20 cellular contexts compared by ENCODE assay signal in the genomic region with DNA sequence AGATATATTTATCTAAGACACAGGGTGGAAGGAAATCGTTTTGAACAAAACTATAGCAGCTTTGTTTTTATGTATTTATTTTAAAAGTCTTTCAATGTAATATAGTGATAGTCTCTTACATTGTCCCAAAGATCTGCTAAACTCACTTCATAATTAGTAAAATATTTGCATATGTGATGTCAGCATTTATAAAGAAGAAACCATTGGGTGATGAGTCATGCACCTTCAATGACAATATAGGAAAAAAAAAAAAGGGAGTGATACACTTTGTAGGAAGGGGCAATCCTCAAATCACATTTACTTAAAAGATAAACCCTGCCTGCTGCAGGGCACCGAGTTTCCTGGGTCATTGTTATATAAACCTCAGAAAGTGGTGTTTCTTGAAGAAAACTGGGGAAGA.
DNase-seq lines count a peak whose midpoint lies in the region; ATAC-seq and TF ChIP-seq lines count a peak whose summit lies in the region.
"Had no signal": no experiment of that assay in that cellular context is flagged by ENCODE, and none has a peak within 500 bp of the region (broad histone marks: within the 10 kb centered on the region; RNA-seq: fewer than 3 reads in every experiment).

No MANE protein-coding gene starts in this region.

- H2AK5ac ChIP-seq in IMR-90 (ENCODE audit: low read depth, low read length), result no peak overlapping the region

- POLR2A ChIA-PET in IMR-90 (lab: Charles Lee; ENCODE audit: unreplicated experiment), result no interaction called here

- no peak for TF ChIP-seq CTCF in IMR-90 (conservative IDR thresholded peaks at IDR 0.05; ENCODE audit: low read depth, low read length)
- no peak for TF ChIP-seq CTCF in neural cell (IDR thresholded peaks at IDR 0.05; ENCODE audit: poor library complexity, severe bottlenecking)

- H3K23ac ChIP-seq in IMR-90 (ENCODE audit: low read depth, low read length), result no peak overlapping the region

- dilution Hi-C loops in IMR-90 (cut with HindIII; ENCODE audit: low sequenced_read_pairs, unreplicated experiment), result no loop called here

- no peak overlapping the region for H2AFZ ChIP-seq in IMR-90 (replicated peaks; ENCODE audit: low read length, poor library complexity)
- H2AFZ ChIP-seq in neural cell (ENCODE audit: low read depth, low read length), result no peak overlapping the region
- H2AFZ ChIP-seq: GM23248 had no signal

- TF ChIP-seq EP300 in neural cell (conservative IDR thresholded peaks at IDR 0.05; ENCODE audit: poor library complexity, severe bottlenecking), result no peak

- H3K9me1 ChIP-seq in IMR-90 (ENCODE audit: insufficient read depth, low read length), result no peaks in the 10 kb centered on the region

- H3K4me1 ChIP-seq in IMR-90 (ENCODE audit: control insufficient read depth, insufficient read depth, low read length), result no peaks in the 10 kb centered on the region
- H3K4me1 ChIP-seq: BLaER1 had no signal

- H2BK15ac ChIP-seq in IMR-90 (ENCODE audit: low read depth, low read length), result no peak overlapping the region

- H4K20me1 ChIP-seq in IMR-90 (ENCODE audit: insufficient read depth, low read length) (no peaks in the 10 kb centered on the region), neural cell (ENCODE audit: insufficient read depth) (no peaks in the 10 kb centered on the region)
- H4K20me1 ChIP-seq: BLaER1 had no signal

- H3F3A ChIP-seq in neural cell (ENCODE audit: insufficient read depth, low read length, poor library complexity, severe bottlenecking), result peaks cover 8% of the 10 kb centered on the region

- no peak overlapping the region for H3K18ac ChIP-seq in IMR-90 (ENCODE audit: low read depth, low read length)

- no peaks in the 10 kb centered on the region for H3K79me1 ChIP-seq in IMR-90 (ENCODE audit: low read depth in 1 of 2, low read length in 2 of 2)

- TF ChIP-seq POLR2A in IMR-90 (IDR thresholded peaks at IDR 0.05; ENCODE audit: low read depth, low read length), result no peak

- no peaks in the 10 kb centered on the region for H3K79me2 ChIP-seq in neural cell (replicated peaks; ENCODE audit: insufficient read depth, low read length)

- no peaks in the 10 kb centered on the region for H3K27me3 ChIP-seq in IMR-90 (ENCODE audit: control insufficient read depth, insufficient read depth, low read length)
- no peaks in the 10 kb centered on the region for H3K27me3 ChIP-seq in neural cell (ENCODE audit: insufficient read depth, low read depth, low read length)
- H3K27me3 ChIP-seq in H7 (ENCODE audit: control insufficient read depth, insufficient read depth, low read length), result no peaks in the 10 kb centered on the region
- H3K27me3 ChIP-seq: BLaER1 had no signal

- H3K9me3 ChIP-seq in IMR-90 (ENCODE audit: control insufficient read depth, insufficient read depth, low read length) (no peaks in the 10 kb centered on the region), neural cell (ENCODE audit: low read length) (no peaks in the 10 kb centered on the region)
- H3K9me3 ChIP-seq: BLaER1, SK-N-SH had no signal

- CTCF ChIA-PET in IMR-90 (lab: Yijun Ruan, JAX), result no interaction called here

- no CpG with 5 or more reads among the region's 2 CpGs for WGBS in IMR-90 (ENCODE audit: extremely low coverage in 2 of 2, insufficient read length in 1 of 2), 2 experiments

- no peak overlapping the region for H2BK5ac ChIP-seq in IMR-90 (ENCODE audit: low read depth, low read length, poor library complexity, severe bottlenecking)

- ATAC-seq in IMR-90 (ENCODE audit: low read depth), result no peak
- ATAC-seq: HCT116, T-helper 17 cell had no signal

- in situ Hi-C loops in IMR-90 (cut with MboI; ENCODE audit: low sequenced_read_pairs), result no loop called here

- no peak overlapping the region for H4K8ac ChIP-seq in IMR-90 (ENCODE audit: low read depth in 2 of 2, low read length in 2 of 2)

- H3K9ac ChIP-seq in IMR-90 (ENCODE audit: low read depth, low read length) (no peak overlapping the region), neural cell (ENCODE audit: low read length) (no peak overlapping the region)
- H3K9ac ChIP-seq: BLaER1, GM23248, SK-N-SH had no signal

- intact Hi-C loops in IMR-90 (cut with micrococcal nuclease), result no loop called here

- H3K4me2 ChIP-seq in IMR-90 (ENCODE audit: low read depth, low read length), result no peak overlapping the region
- H3K4me2 ChIP-seq in neural cell (ENCODE audit: low read length), result no peak overlapping the region
- H3K4me2 ChIP-seq: BLaER1, SK-N-SH had no signal

- no peak overlapping the region for H2BK120ac ChIP-seq in IMR-90 (ENCODE audit: low read depth, low read length)

- H3K4me3 ChIP-seq in IMR-90 (ENCODE audit: insufficient read depth, low read depth, low read length), result no peak overlapping the region
- H3K4me3 ChIP-seq in neural cell (ENCODE audit: low read length), result no peak overlapping the region
- no peak overlapping the region for H3K4me3 ChIP-seq in H7 (ENCODE audit: insufficient read depth, low read depth, low read length)
- H3K4me3 ChIP-seq: BLaER1, GM23248 had no signal

- H3K56ac ChIP-seq in IMR-90 (ENCODE audit: extremely low read depth, insufficient read depth, low read length), result no peak overlapping the region

- H3K4ac ChIP-seq in IMR-90 (ENCODE audit: low read depth, low read length), result no peak overlapping the region

- no peak overlapping the region for H4K5ac ChIP-seq in IMR-90 (ENCODE audit: low read depth, low read length)

- no peak overlapping the region for H2AK9ac ChIP-seq in IMR-90 (replicated peaks; ENCODE audit: low read depth, low read length, poor library complexity)

- peak; percentile 17 for DNase-seq in DMS 273 (lab: John Stamatoyannopoulos, UW; ENCODE audit: unreplicated experiment)
- DNase-seq in DMS 273 treated with DMSO at 0.1 percent for 48 hours (lab: John Stamatoyannopoulos, UW), result no peak
- peak; percentile 11 for DNase-seq in IMR-90
- peak; percentile 5 for DNase-seq in RKO (ENCODE audit: low spot score)
- DNase-seq in activated CD8-positive, alpha-beta memory T cell treated with anti-CD3 and anti-CD28 coated beads, Interleukin-2, amount 50 U/mL, for 4 hours, result no peak
- DNase-seq in NCI-H2196 (lab: John Stamatoyannopoulos, UW; ENCODE audit: unreplicated experiment), result no peak
- DNase-seq in H7, result no peak
- DNase-seq: CD4-positive, CD25-positive, alpha-beta regulatory T cell; DMS79; GM23248; KG1; MM.1S; NCI-H2029; NCI-H526 treated with DMSO at 0.1 percent for 48 hours; SK-N-SH; T-helper 17 cell had no signal

- no peak overlapping the region for H4K91ac ChIP-seq in IMR-90 (ENCODE audit: insufficient read depth, low read depth, low read length)

- no TSS peak for BruUV-seq in IMR-90 (replicated peaks; lab: Mats Ljungman, UMichigan)

- TF ChIP-seq RAD21 in IMR-90 (IDR thresholded peaks at IDR 0.05; ENCODE audit: low read length) (no peak), neural cell (conservative IDR thresholded peaks at IDR 0.05) (no peak)

- H3K36me3 ChIP-seq in IMR-90 (ENCODE audit: control insufficient read depth, insufficient read depth, low read length), result no peaks in the 10 kb centered on the region
- H3K36me3 ChIP-seq in neural cell (ENCODE audit: insufficient read depth, low read length), result no peaks in the 10 kb centered on the region
- no peaks in the 10 kb centered on the region for H3K36me3 ChIP-seq in H7 (replicated peaks; ENCODE audit: control insufficient read depth, insufficient read depth, low read length)
- H3K36me3 ChIP-seq: BLaER1 had no signal

- no peak overlapping the region for H2BK20ac ChIP-seq in IMR-90 (ENCODE audit: low read depth, low read length)

- H3K27ac ChIP-seq in IMR-90 (ENCODE audit: insufficient read depth, low read length) (no peak overlapping the region), neural cell (ENCODE audit: low read length) (peak overlapping the region; percentile 93)
- H3K27ac ChIP-seq: 22Rv1, BLaER1, GM23248 had no signal

- no peak overlapping the region for H3K14ac ChIP-seq in IMR-90 (replicated peaks; ENCODE audit: low read depth, low read length)

- H3K9me2 ChIP-seq in neural cell (ENCODE audit: insufficient read depth, low read length), result no peaks in the 10 kb centered on the region
- H3K9me2 ChIP-seq: SK-N-SH had no signal

TF ChIP-seq in IMR-90, 13 proteins besides CTCF, POLR2A, EP300 and RAD21 (continues in another document):
- TF ChIP-seq SMC3 (IDR thresholded peaks at IDR 0.05; ENCODE audit: low read depth, low read length), result no peak
- no peak for TF ChIP-seq BHLHE40 (IDR thresholded peaks at IDR 0.05; ENCODE audit: low read depth, low read length)
- TF ChIP-seq MAZ (IDR thresholded peaks at IDR 0.05; ENCODE audit: borderline replicate concordance, low read depth, low read length), result no peak
- no peak for TF ChIP-seq CHD1 (IDR thresholded peaks at IDR 0.05; ENCODE audit: low read depth, low read length)
- TF ChIP-seq MAFK (IDR thresholded peaks at IDR 0.05; ENCODE audit: low read depth, low read length), result peak; percentile 47
- no peak for TF ChIP-seq RFX5 (IDR thresholded peaks at IDR 0.05; ENCODE audit: low read depth, low read length)
- no peak for TF ChIP-seq NFE2L2 (IDR thresholded peaks at IDR 0.05; ENCODE audit: low read depth, low read length)

TF ChIP-seq in neural cell, 6 proteins besides CTCF, POLR2A, EP300 and RAD21 (continues in another document):
- TF ChIP-seq SMC3 (conservative IDR thresholded peaks at IDR 0.05; ENCODE audit: poor library complexity), result no peak
- no peak for TF ChIP-seq TAF1 (IDR thresholded peaks at IDR 0.05; ENCODE audit: low read depth)
- no peak for TF ChIP-seq EZH2 (IDR thresholded peaks at IDR 0.05; ENCODE audit: borderline replicate concordance, insufficient read depth, low read length, poor library complexity, severe bottlenecking)
- no peak for TF ChIP-seq POLR2AphosphoS5 (IDR thresholded peaks at IDR 0.05)
- TF ChIP-seq MXI1 (conservative IDR thresholded peaks at IDR 0.05; ENCODE audit: poor library complexity, severe bottlenecking), result no peak

Comparison
In these comparisons a context has a peak if more than half of its experiments do, and no peak if none do; other contexts are left out.
1. DNase-seq: peak in DMS 273 (single experiment), IMR-90 (single experiment) and RKO (single experiment); none in DMS 273 treated with DMSO at 0.1 percent for 48 hours (single experiment), activated CD8-positive, alpha-beta memory T cell treated with anti-CD3 and anti-CD28 coated beads, Interleukin-2, amount 50 U/mL, for 4 hours (single experiment), NCI-H2196 (single experiment) and H7 (single experiment).